26 cellular contexts compared by ENCODE assay signal in genomic region chr17:81648013-81648706, GRCh38. TPM values are rescaled to one million over a fixed set of nuclear protein-coding genes. Genes with fewer than 3 reads are reported as not detected.
DNase-seq lines count a peak whose midpoint lies in the region; ATAC-seq and TF ChIP-seq lines count a peak whose summit lies in the region.
"Had no signal": no experiment of that assay in that cellular context is flagged by ENCODE, and none has a peak within 500 bp of the region (broad histone marks: within the 10 kb centered on the region; RNA-seq: fewer than 3 reads in every experiment).

No MANE protein-coding gene starts in this region.

- peaks cover 6% of the 10 kb centered on the region for H3K4me1 Mint-ChIP-seq in endodermal cell

- H3K27ac ChIP-seq in HUES6 (ENCODE audit: low read depth, low read length) (no peak overlapping the region), endodermal cell (ENCODE audit: low read depth, low read length) (no peak overlapping the region), mesenchymal stem cell (ENCODE audit: low read length, poor library complexity, severe bottlenecking) (no peak overlapping the region)
- H3K27ac ChIP-seq: lower lobe of right lung, SK-N-MC, upper lobe of right lung had no signal

- peak overlapping the region; percentile 54 for H3K9ac ChIP-seq in ES-I3 (ENCODE audit: low read depth, low read length)
- H3K9ac ChIP-seq in HUES6 (ENCODE audit: low read length), result no peak overlapping the region
- H3K9ac ChIP-seq in endodermal cell (ENCODE audit: extremely low read depth, low read length, poor library complexity, severe bottlenecking), result no peak overlapping the region
- no peak overlapping the region for H3K9ac ChIP-seq in mesenchymal stem cell (ENCODE audit: low read length)

- H3K18ac ChIP-seq in mesenchymal stem cell (ENCODE audit: low read depth in 1 of 2, low read length in 2 of 2), result peak overlapping the region in 1 of 2 experiments; percentile 42

- H3K27me3 Mint-ChIP-seq in endodermal cell (ENCODE audit: insufficient read depth), result peaks cover 26% of the 10 kb centered on the region

- no peak overlapping the region for H2BK5ac ChIP-seq in mesenchymal stem cell (ENCODE audit: low read depth, low read length, poor library complexity, severe bottlenecking)

- no peaks in the 10 kb centered on the region for H3K79me1 ChIP-seq in mesenchymal stem cell (replicated peaks; ENCODE audit: low read length, poor library complexity, severe bottlenecking)

- peak; percentile 19 for TF ChIP-seq CTCF in endodermal cell (conservative IDR thresholded peaks at IDR 0.05)

- H4K8ac ChIP-seq in mesenchymal stem cell (ENCODE audit: low read length), result peak overlapping the region; percentile 39

- H2BK15ac ChIP-seq in mesenchymal stem cell (ENCODE audit: low read depth, poor library complexity, severe bottlenecking), result no peak overlapping the region

- H3K27me3 ChIP-seq in HUES6 (ENCODE audit: control insufficient read depth, insufficient read depth, low read length) (peaks cover 24% of the 10 kb centered on the region), endodermal cell (ENCODE audit: control insufficient read depth, insufficient read depth, low read length, poor library complexity, severe bottlenecking) (peaks cover 27% of the 10 kb centered on the region), mesenchymal stem cell (ENCODE audit: control insufficient read depth in 1 of 2, insufficient read depth in 1 of 2, low read length in 2 of 2) (peaks cover 21 to 23% of the 10 kb centered on the region in 2 experiments)

- no peak overlapping the region for H2BK120ac ChIP-seq in mesenchymal stem cell (ENCODE audit: low read depth, low read length)

- no peak overlapping the region for H3K4me2 ChIP-seq in mesenchymal stem cell (ENCODE audit: low read length, poor library complexity, severe bottlenecking)

- H2AK5ac ChIP-seq in mesenchymal stem cell (ENCODE audit: low read length, severe bottlenecking), result no peak overlapping the region

- H3K4me3 Mint-ChIP-seq in endodermal cell, result peak overlapping the region; percentile 27
- H3K4me3 Mint-ChIP-seq: activated CD8-positive, alpha-beta T cell treated with anti-CD3 and anti-CD28 coated beads for 36 hours; activated naive CD4-positive, alpha-beta T cell treated with anti-CD3 and anti-CD28 coated beads for 36 hours; activated T-cell treated with anti-CD3 and anti-CD28 coated beads, Interleukin-2, amount 50 U/mL, for 24 hours had no signal

- H3K4me3 ChIP-seq in HUES6 (ENCODE audit: low read depth, low read length) (peak overlapping the region; percentile 48), endodermal cell (ENCODE audit: low read length) (peak overlapping the region; percentile 35), mesenchymal stem cell (ENCODE audit: insufficient read depth in 1 of 2, low read depth in 1 of 2, low read length in 2 of 2) (peak overlapping the region; percentile 5 to 47)
- H3K4me3 ChIP-seq: lower lobe of right lung, SK-N-MC, upper lobe of right lung had no signal

- H3K9me3 Mint-ChIP-seq in endodermal cell, result peaks cover 11% of the 10 kb centered on the region
- H3K9me3 Mint-ChIP-seq: activated CD8-positive, alpha-beta T cell treated with anti-CD3 and anti-CD28 coated beads for 36 hours; activated naive CD4-positive, alpha-beta T cell treated with anti-CD3 and anti-CD28 coated beads for 36 hours; activated T-cell treated with anti-CD3 and anti-CD28 coated beads, Interleukin-2, amount 50 U/mL, for 24 hours had no signal

- ATAC-seq in HG03196 (IDR thresholded peaks at IDR 0.05; ENCODE audit: unreplicated experiment) (no peak), HG03378 (IDR thresholded peaks at IDR 0.05; ENCODE audit: unreplicated experiment) (no peak), GM19452 (IDR thresholded peaks at IDR 0.05; ENCODE audit: unreplicated experiment) (no peak)
- ATAC-seq: activated CD8-positive, alpha-beta T cell treated with anti-CD3 and anti-CD28 coated beads for 36 hours; lower lobe of right lung; right cardiac atrium; upper lobe of right lung had no signal

- H4K91ac ChIP-seq in mesenchymal stem cell (ENCODE audit: low read length), result peak overlapping the region; percentile 13

- no peaks in the 10 kb centered on the region for H3K9me3 ChIP-seq in ES-I3 (ENCODE audit: control insufficient read depth, insufficient read depth, low read length)
- no peaks in the 10 kb centered on the region for H3K9me3 ChIP-seq in HUES6 (ENCODE audit: control insufficient read depth, insufficient read depth, low read depth, low read length)
- peaks cover 6% of the 10 kb centered on the region for H3K9me3 ChIP-seq in endodermal cell (ENCODE audit: control insufficient read depth, low read length)
- H3K9me3 ChIP-seq in mesenchymal stem cell (ENCODE audit: control insufficient read depth, low read length), result no peaks in the 10 kb centered on the region
- H3K9me3 ChIP-seq: lower lobe of right lung, upper lobe of right lung had no signal

- WGBS in endodermal cell (ENCODE audit: insufficient coverage in 1 of 2, insufficient read length in 1 of 2), 2 experiments, result 8 to 11% methylated on average over 26 to 77 of the region's 78 CpGs
- WGBS in mesenchymal stem cell, result 5% methylated on average over 44 of the region's 78 CpGs

- H3K36me3 Mint-ChIP-seq in endodermal cell (ENCODE audit: low read depth), result no peaks in the 10 kb centered on the region

- H3K14ac ChIP-seq in mesenchymal stem cell (ENCODE audit: low read length in 2 of 2), result no peak overlapping the region

- no peak overlapping the region for H2AFZ ChIP-seq in mesenchymal stem cell (ENCODE audit: low read depth, low read length)

- H2BK12ac ChIP-seq in mesenchymal stem cell (ENCODE audit: low read length in 2 of 2), result no peak overlapping the region

- no peak overlapping the region for H3K27ac Mint-ChIP-seq in endodermal cell
- H3K27ac Mint-ChIP-seq: activated CD8-positive, alpha-beta T cell treated with anti-CD3 and anti-CD28 coated beads for 36 hours; activated naive CD4-positive, alpha-beta T cell treated with anti-CD3 and anti-CD28 coated beads for 36 hours; activated T-cell treated with anti-CD3 and anti-CD28 coated beads, Interleukin-2, amount 50 U/mL, for 24 hours had no signal

- H3K36me3 ChIP-seq in ES-I3 (ENCODE audit: insufficient read depth, low read length) (no peaks in the 10 kb centered on the region), HUES6 (ENCODE audit: control insufficient read depth, insufficient read depth, low read length) (0 out of 2 replicates have a peak, but pooled peaks cover 3% of the 10 kb centered on the region), endodermal cell (ENCODE audit: control insufficient read depth, insufficient read depth, low read length) (no peaks in the 10 kb centered on the region), mesenchymal stem cell (ENCODE audit: control insufficient read depth in 1 of 2, insufficient read depth in 2 of 2, low read depth in 1 of 2, low read length in 2 of 2) (peaks cover 4 to 5% of the 10 kb centered on the region in 2 experiments)
- H3K36me3 ChIP-seq: lower lobe of right lung, upper lobe of right lung had no signal

- DNase-seq in endodermal cell (peak; percentile 61), mesenchymal stem cell (no peak), GM19238 (ENCODE audit: insufficient read length, low spot score) (no peak)
- DNase-seq: activated CD8-positive, alpha-beta T cell treated with anti-CD3 and anti-CD28 coated beads for 36 hours; activated naive CD4-positive, alpha-beta T cell treated with anti-CD3 and anti-CD28 coated beads for 36 hours; activated T-cell treated with anti-CD3 and anti-CD28 coated beads, Interleukin-2, amount 50 U/mL, for 24 hours; amygdala; caudate nucleus; effector CD8-positive, alpha-beta T cell; Kasumi-1; lower lobe of right lung; NCI-H2029 treated with DMSO at 0.1 percent for 48 hours; NCI-H524 treated with DMSO at 0.1 percent for 48 hours; occipital lobe; RPMI8226; T1000; upper lobe of right lung had no signal

- H3K4ac ChIP-seq in mesenchymal stem cell (ENCODE audit: low read depth in 1 of 2, low read length in 2 of 2), result no peak overlapping the region

- peaks cover 13% of the 10 kb centered on the region; the same call in 1 of the 2 replicates for H3K4me1 ChIP-seq in ES-I3 (ENCODE audit: insufficient read depth, low read length)
- H3K4me1 ChIP-seq in HUES6 (ENCODE audit: control insufficient read depth, insufficient read depth, low read length), result peaks cover 23% of the 10 kb centered on the region
- no peaks in the 10 kb centered on the region for H3K4me1 ChIP-seq in endodermal cell (ENCODE audit: control insufficient read depth, insufficient read depth, low read length)
- H3K4me1 ChIP-seq in mesenchymal stem cell (ENCODE audit: control insufficient read depth, insufficient read depth, low read depth, low read length), result peaks cover 22% of the 10 kb centered on the region
- H3K4me1 ChIP-seq: lower lobe of right lung, upper lobe of right lung had no signal

- no peak overlapping the region for H3K23ac ChIP-seq in mesenchymal stem cell (ENCODE audit: low read length in 2 of 2)

RNA-seq across cellular contexts. Expression of gene PDE6G, which starts 8.2 kb away (rescaled TPM):
- 1 to 10 TPM; 3.2 to 4.3 TPM for total RNA-seq in endodermal cell
- polyA plus RNA-seq in endodermal cell (2013, experiment 1 of 2), result 1.6 TPM
- 0.95 TPM for polyA plus RNA-seq in endodermal cell (2013, experiment 2 of 2)
- polyA plus RNA-seq in mesenchymal stem cell (2013, experiment 1 of 2), result 0.08 TPM
- polyA plus RNA-seq in mesenchymal stem cell (2013, experiment 2 of 2), result 0.14 TPM
- total RNA-seq: HT-29, myocyte, occipital lobe had no signal
- polyA plus RNA-seq: right cardiac atrium had no signal

RNA-seq across cellular contexts. Expression of gene TSPAN10, which starts 11.2 kb away (rescaled TPM):
- 1 to 10 TPM; 1.3 to 1.8 TPM for total RNA-seq in endodermal cell
- polyA plus RNA-seq in endodermal cell (2013, experiment 1 of 2), result 1.8 TPM
- 1.5 TPM for polyA plus RNA-seq in endodermal cell (2013, experiment 2 of 2)
- 2.0 TPM for polyA plus RNA-seq in mesenchymal stem cell (2013, experiment 1 of 2)
- polyA plus RNA-seq in mesenchymal stem cell (2013, experiment 2 of 2), result 1.8 TPM

RNA-seq across cellular contexts. Expression of gene NPLOC4, which starts 11.2 kb away (rescaled TPM):
- 100 to 1,000 TPM; 113 to 118 TPM for total RNA-seq in endodermal cell
- 54.9 TPM for polyA plus RNA-seq in endodermal cell (2013, experiment 1 of 2)
- polyA plus RNA-seq in endodermal cell (2013, experiment 2 of 2), result 52.0 TPM
- polyA plus RNA-seq in mesenchymal stem cell (2013, experiment 1 of 2), result 76.1 TPM
- 80.0 TPM for polyA plus RNA-seq in mesenchymal stem cell (2013, experiment 2 of 2)

RNA-seq across cellular contexts. Expression of gene OXLD1, which starts 18.2 kb away (rescaled TPM):
- total RNA-seq in endodermal cell, result 10 to 100 TPM; 30.2 to 36.5 TPM
- polyA plus RNA-seq in endodermal cell (2013, experiment 1 of 2), result 30.5 TPM
- polyA plus RNA-seq in endodermal cell (2013, experiment 2 of 2), result 25.5 TPM
- polyA plus RNA-seq in mesenchymal stem cell (2013, experiment 1 of 2), result 25.4 TPM
- 26.0 TPM for polyA plus RNA-seq in mesenchymal stem cell (2013, experiment 2 of 2)

RNA-seq across cellular contexts. Expression of gene CCDC137, which starts 18.4 kb away (rescaled TPM):
- total RNA-seq in endodermal cell, result 10 to 100 TPM; 35.8 to 44.2 TPM
- 25.5 TPM for polyA plus RNA-seq in endodermal cell (2013, experiment 1 of 2)
- polyA plus RNA-seq in endodermal cell (2013, experiment 2 of 2), result 22.0 TPM
- 19.8 TPM for polyA plus RNA-seq in mesenchymal stem cell (2013, experiment 1 of 2)
- 17.9 TPM for polyA plus RNA-seq in mesenchymal stem cell (2013, experiment 2 of 2)
